13 cellular contexts compared by ENCODE assay signal in the genomic region with DNA sequence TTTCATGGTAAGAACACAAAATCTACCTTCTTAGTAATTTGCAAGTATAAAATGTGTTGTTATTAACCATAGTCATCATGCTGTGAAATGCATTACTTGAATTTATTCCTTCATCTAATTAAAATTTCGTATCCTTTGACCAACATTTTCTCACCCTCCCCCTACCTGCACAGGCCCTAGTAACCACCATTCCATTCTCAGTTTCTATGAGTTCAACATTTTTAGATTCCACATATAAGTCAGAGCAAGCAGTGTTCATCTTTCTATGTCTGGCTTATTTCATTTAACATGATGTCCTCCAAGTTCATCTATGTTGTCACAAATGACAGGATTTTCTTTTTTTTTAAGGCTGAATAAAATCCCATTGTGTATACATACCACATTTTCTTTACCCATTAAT. TPM values are rescaled to one million over a fixed set of nuclear protein-coding genes. Genes with fewer than 3 reads are reported as not detected.
"Had no signal": no experiment of that assay in that cellular context is flagged by ENCODE, and none has a peak within 500 bp of the region (broad histone marks: within the 10 kb centered on the region; RNA-seq: fewer than 3 reads in every experiment).

No MANE protein-coding gene starts in this region.

- FAIRE-seq: keratinocyte had no signal

- DNase-seq: activated CD4-positive, alpha-beta T cell treated with anti-CD3 and anti-CD28 coated beads for 36 hours; activated CD8-positive, alpha-beta T cell treated with anti-CD3 and anti-CD28 coated beads for 36 hours; activated effector memory CD4-positive, alpha-beta T cell treated with anti-CD3 and anti-CD28 coated beads, Interleukin-2, amount 50 U/mL, for 16 hours; activated T-cell treated with anti-CD3 and anti-CD28 coated beads, Interleukin-2, amount 50 U/mL, for 4 hours; hippocampal formation; left lung; mammary epithelial cell; naive B cell; ovary; right lobe of liver had no signal

- ATAC-seq: activated CD4-positive, alpha-beta T cell treated with anti-CD3 and anti-CD28 coated beads for 36 hours; activated CD8-positive, alpha-beta T cell treated with anti-CD3 and anti-CD28 coated beads for 36 hours; activated T-cell treated with anti-CD3 and anti-CD28 coated beads, Interleukin-2, amount 50 U/mL, for 4 hours; esophagus mucosa; left lung had no signal

RNA-seq across cellular contexts. Expression of a gene that starts 43.5 kb away (rescaled TPM):
- polyA plus RNA-seq: keratinocyte, mammary epithelial cell, ovary, smooth muscle cell had no signal
